8 cellular contexts compared by ENCODE assay signal in the genomic region with DNA sequence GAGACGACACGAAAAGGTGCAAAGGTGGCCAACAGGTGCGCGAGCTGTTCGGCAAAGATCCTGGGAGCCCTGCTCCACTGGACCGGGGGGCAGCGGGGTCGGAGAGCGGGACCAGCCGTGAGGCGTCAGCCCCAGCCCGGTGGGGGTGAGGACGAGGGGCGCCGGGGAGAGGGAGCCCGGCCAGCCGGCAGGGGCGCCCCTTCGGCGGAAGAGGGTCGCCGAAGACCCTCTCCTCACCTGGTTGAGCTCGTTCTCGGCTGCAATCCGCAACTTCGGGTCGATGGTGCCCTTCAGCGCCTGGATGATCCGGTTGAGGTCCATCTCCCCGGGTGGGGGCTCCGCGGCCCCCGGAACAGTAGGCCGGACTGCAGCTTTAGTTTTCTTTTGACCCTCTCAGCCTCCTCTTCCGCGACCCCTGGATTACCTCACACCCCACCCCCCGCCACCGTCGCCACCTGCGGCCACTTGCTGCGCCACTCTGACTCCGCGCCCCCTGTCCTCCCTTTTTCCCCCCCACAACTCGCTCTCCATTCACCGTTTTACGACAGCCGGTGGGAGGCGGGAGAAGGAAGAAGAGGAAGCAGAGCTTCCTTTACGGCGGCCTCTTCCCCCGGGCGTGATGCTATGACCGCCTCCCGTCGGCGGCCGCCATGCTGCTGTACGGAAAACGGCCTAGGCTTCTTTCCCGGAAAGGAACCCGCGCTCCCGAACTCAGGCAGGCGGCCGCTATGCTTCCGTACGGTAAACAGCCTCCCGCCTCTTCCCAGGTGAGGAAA. TPM values are rescaled to one million over a fixed set of nuclear protein-coding genes. Genes with fewer than 3 reads are reported as not detected.
DNase-seq lines count a peak whose midpoint lies in the region; ATAC-seq and TF ChIP-seq lines count a peak whose summit lies in the region.

IPO8 (minus strand) TSS at position 543 of the 776 bp plus-strand sequence; CDS start at position 321, 222 bp downstream.

- no peaks in the 10 kb centered on the region for H3K27me3 ChIP-seq in testis

- peak within 1 kb of the TSS; percentile 61 to 74 for H3K27ac ChIP-seq in testis

- no peaks in the 10 kb centered on the region for H3K36me3 Mint-ChIP-seq in activated naive CD4-positive, alpha-beta T cell treated with anti-CD3 and anti-CD28 coated beads, Interleukin-2, amount 50 U/mL, for 24 hours

- no peak for TF ChIP-seq POLR2A in testis (IDR thresholded peaks at IDR 0.05)

- TF ChIP-seq CTCF in GM10266 (IDR thresholded peaks at IDR 0.05; ENCODE audit: control insufficient read depth, insufficient read depth, low read depth, missing control alignments) (peak; percentile 21), omental fat pad (IDR thresholded peaks at IDR 0.05) (no peak), testis (IDR thresholded peaks at IDR 0.05) (no peak)

- peak within 1 kb of the TSS; percentile 95 for H3K27ac Mint-ChIP-seq in activated naive CD4-positive, alpha-beta T cell treated with anti-CD3 and anti-CD28 coated beads, Interleukin-2, amount 50 U/mL, for 24 hours

- 1% methylated on average over 44 to 67 of the region's 68 CpGs for WGBS in testis, 2 donors

- H3K4me1 ChIP-seq in testis, result peaks cover 4% of the 10 kb centered on the region

- DNase-seq in GM10266 (ENCODE audit: extremely low spot score) (peak; percentile 96), NCI-H1048 (lab: John Stamatoyannopoulos, UW) (peak; percentile 74), globus pallidus (ENCODE audit: low spot score) (peak; percentile 87), omental fat pad (ENCODE audit: low spot score) (peak; percentile 81), testis (peak; percentile 96)

- no peaks in the 10 kb centered on the region for H3K9me3 ChIP-seq in testis

- H3K4me1 Mint-ChIP-seq in activated naive CD4-positive, alpha-beta T cell treated with anti-CD3 and anti-CD28 coated beads, Interleukin-2, amount 50 U/mL, for 24 hours, result peaks cover 43% of the 10 kb centered on the region

- H3K27me3 Mint-ChIP-seq in activated naive CD4-positive, alpha-beta T cell treated with anti-CD3 and anti-CD28 coated beads, Interleukin-2, amount 50 U/mL, for 24 hours, result no peaks in the 10 kb centered on the region

- peak within 1 kb of the TSS; percentile 92 for H3K4me3 Mint-ChIP-seq in activated naive CD4-positive, alpha-beta T cell treated with anti-CD3 and anti-CD28 coated beads, Interleukin-2, amount 50 U/mL, for 24 hours

- no peaks in the 10 kb centered on the region for H3K36me3 ChIP-seq in testis (ENCODE audit: low read depth, missing control alignments)

- H3K4me3 ChIP-seq in testis, result peak within 1 kb of the TSS; percentile 88 to 98

- ATAC-seq in HG02588 (IDR thresholded peaks at IDR 0.05; ENCODE audit: unreplicated experiment) (peak; percentile 88), SK-N-SH treated with all-trans-retinoic acid at 6 μM for 48 hours (peak; percentile 82), omental fat pad (ENCODE audit: low FRiP score) (peak; percentile 93)

- no peaks in the 10 kb centered on the region for H3K9me3 Mint-ChIP-seq in activated naive CD4-positive, alpha-beta T cell treated with anti-CD3 and anti-CD28 coated beads, Interleukin-2, amount 50 U/mL, for 24 hours

- intact Hi-C loops in testis (cut with DNase I; ENCODE audit: low total_unique reads), result no loop called here

TF ChIP-seq in SK-N-SH treated with all-trans-retinoic acid at 6 μM for 48 hours, 23 proteins besides CTCF, POLR2A, EP300 and RAD21:
- TF ChIP-seq, protein P1, sequence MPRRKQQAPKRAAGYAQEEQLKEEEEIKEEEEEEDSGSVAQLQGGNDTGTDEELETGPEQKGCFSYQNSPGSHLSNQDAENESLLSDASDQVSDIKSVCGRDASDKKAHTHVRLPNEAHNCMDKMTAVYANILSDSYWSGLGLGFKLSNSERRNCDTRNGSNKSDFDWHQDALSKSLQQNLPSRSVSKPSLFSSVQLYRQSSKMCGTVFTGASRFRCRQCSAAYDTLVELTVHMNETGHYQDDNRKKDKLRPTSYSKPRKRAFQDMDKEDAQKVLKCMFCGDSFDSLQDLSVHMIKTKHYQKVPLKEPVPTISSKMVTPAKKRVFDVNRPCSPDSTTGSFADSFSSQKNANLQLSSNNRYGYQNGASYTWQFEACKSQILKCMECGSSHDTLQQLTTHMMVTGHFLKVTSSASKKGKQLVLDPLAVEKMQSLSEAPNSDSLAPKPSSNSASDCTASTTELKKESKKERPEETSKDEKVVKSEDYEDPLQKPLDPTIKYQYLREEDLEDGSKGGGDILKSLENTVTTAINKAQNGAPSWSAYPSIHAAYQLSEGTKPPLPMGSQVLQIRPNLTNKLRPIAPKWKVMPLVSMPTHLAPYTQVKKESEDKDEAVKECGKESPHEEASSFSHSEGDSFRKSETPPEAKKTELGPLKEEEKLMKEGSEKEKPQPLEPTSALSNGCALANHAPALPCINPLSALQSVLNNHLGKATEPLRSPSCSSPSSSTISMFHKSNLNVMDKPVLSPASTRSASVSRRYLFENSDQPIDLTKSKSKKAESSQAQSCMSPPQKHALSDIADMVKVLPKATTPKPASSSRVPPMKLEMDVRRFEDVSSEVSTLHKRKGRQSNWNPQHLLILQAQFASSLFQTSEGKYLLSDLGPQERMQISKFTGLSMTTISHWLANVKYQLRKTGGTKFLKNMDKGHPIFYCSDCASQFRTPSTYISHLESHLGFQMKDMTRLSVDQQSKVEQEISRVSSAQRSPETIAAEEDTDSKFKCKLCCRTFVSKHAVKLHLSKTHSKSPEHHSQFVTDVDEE (CRISPR knock-in tag; IDR thresholded peaks at IDR 0.05), result peak; percentile 84
- TF ChIP-seq TOX (CRISPR knock-in tag; IDR thresholded peaks at IDR 0.05; ENCODE audit: borderline replicate concordance) (no peak), TCF4 (CRISPR knock-in tag; IDR thresholded peaks at IDR 0.05; ENCODE audit: borderline replicate concordance) (no peak), ISL1 (CRISPR knock-in tag; IDR thresholded peaks at IDR 0.05) (no peak), PATZ1 (CRISPR knock-in tag; IDR thresholded peaks at IDR 0.05; ENCODE audit: borderline replicate concordance) (peak; percentile 86; the same call in 1 of the 2 replicates), RARB (CRISPR knock-in tag; IDR thresholded peaks at IDR 0.05) (no peak)

RNA-seq across cellular contexts. Expression of gene IPO8, which starts in this region (rescaled TPM):
- total RNA-seq in omental fat pad, result 10 to 100 TPM; 34.2 to 46.1 (median 39.2) TPM
- 10 to 100 TPM; 27.4 to 37.2 TPM for total RNA-seq in testis
- 46.4 TPM for polyA plus RNA-seq in testis (ENCODE audit: insufficient read depth, low read depth, low replicate concordance)

Comparison
In these comparisons a context has a peak if more than half of its experiments do, and no peak if none do; other contexts are left out.
1. Peak in every context shown above with its lines: DNase-seq, ATAC-seq, H3K4me3 ChIP-seq and H3K27ac ChIP-seq.